In genomic region chr1:98367426-98367825, GRCh38 we compare ENCODE assay signal across 1 cellular context.
TF ChIP-seq lines count a peak whose summit lies in the region.

No MANE protein-coding gene starts in this region.

TF ChIP-seq in H1, 55 proteins besides CTCF, POLR2A, EP300 and RAD21:
- TF ChIP-seq EZH2 (IDR thresholded peaks at IDR 0.05; ENCODE audit: low read depth, low read length, severe bottlenecking) (no peak), RNF2 (IDR thresholded peaks at IDR 0.05; ENCODE audit: borderline replicate concordance, low read depth, low read length, missing control alignments, poor library complexity, severe bottlenecking) (no peak), RFX5 (IDR thresholded peaks at IDR 0.05; ENCODE audit: borderline replicate concordance, low read depth, low read length) (no peak), CREB1 (IDR thresholded peaks at IDR 0.05) (no peak), RXRA (IDR thresholded peaks at IDR 0.05; ENCODE audit: insufficient read depth, low read depth, low read length) (no peak), E2F6 (IDR thresholded peaks at IDR 0.05) (no peak), SUZ12 (IDR thresholded peaks at IDR 0.05; ENCODE audit: low read length) (no peak), FOSL1 (IDR thresholded peaks at IDR 0.05; ENCODE audit: insufficient read depth, low read depth, low read length) (no peak), KDM1A (IDR thresholded peaks at IDR 0.05; ENCODE audit: borderline replicate concordance, low read length) (no peak), BACH1 (IDR thresholded peaks at IDR 0.05; ENCODE audit: low read length) (no peak), TBP (IDR thresholded peaks at IDR 0.05; ENCODE audit: low read depth, low read length) (no peak), ATF2 (IDR thresholded peaks at IDR 0.05; ENCODE audit: low read length) (no peak), CHD7 (IDR thresholded peaks at IDR 0.05; ENCODE audit: insufficient replicate concordance, low read length) (no peak)
